Comparison of ENCODE assay signal across 24 cellular contexts in the genomic region with DNA sequence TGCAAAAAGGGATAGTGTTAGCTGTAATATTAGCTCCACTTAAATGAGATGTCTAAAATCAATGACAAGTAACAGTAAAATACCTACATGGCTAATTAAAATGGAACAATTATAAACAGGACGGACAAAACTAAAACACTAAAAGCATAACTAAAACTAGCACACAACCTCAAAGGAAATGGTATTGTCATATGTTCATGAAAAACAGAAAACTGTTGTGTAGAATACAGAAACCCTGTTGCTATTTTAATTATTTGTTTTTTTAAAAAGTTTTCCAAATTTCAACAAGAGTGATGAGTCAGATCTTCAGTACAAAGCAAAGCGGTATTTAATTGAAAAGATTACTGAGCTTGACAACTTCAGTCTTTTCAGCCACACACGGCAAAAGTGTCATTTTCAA. TPM values are rescaled to one million over a fixed set of nuclear protein-coding genes. Genes with fewer than 3 reads are reported as not detected.
DNase-seq lines count a peak whose midpoint lies in the region; ATAC-seq, FAIRE-seq and TF ChIP-seq lines count a peak whose summit lies in the region.
"Had no signal": no experiment of that assay in that cellular context is flagged by ENCODE, and none has a peak within 500 bp of the region (broad histone marks: within the 10 kb centered on the region; RNA-seq: fewer than 3 reads in every experiment).

No MANE protein-coding gene starts in this region.

- peaks cover 8% of the 10 kb centered on the region for H3K36me3 Mint-ChIP-seq in activated T-helper 17 cell treated with anti-CD3 and anti-CD28 coated beads, Interleukin-2, amount 50 U/mL, for 72 hours (ENCODE audit: low read depth)
- no peaks in the 10 kb centered on the region for H3K36me3 Mint-ChIP-seq in natural killer cell treated with Interleukin-12 subunit alpha and Interleukin-12 subunit beta and Interleukin-15 and Interleukin-18, amount 100 ng/mL, for 72 hours
- no peaks in the 10 kb centered on the region for H3K36me3 Mint-ChIP-seq in mesothelial cell of epicardium
- H3K36me3 Mint-ChIP-seq: WTC11 had no signal

- DNase-seq in D721Med (ENCODE audit: insufficient read length, low spot score) = no peak
- DNase-seq in natural killer cell treated with Interleukin-12 subunit alpha and Interleukin-12 subunit beta and Interleukin-15 and Interleukin-18, amount 100 ng/mL, for 72 hours (ENCODE audit: low spot score) = no peak
- no peak for DNase-seq in kidney tubule cell (ENCODE audit: low spot score)
- DNase-seq in mesothelial cell of epicardium (ENCODE audit: low spot score in 2 of 2, unreplicated experiment in 2 of 2) = no peak
- DNase-seq: activated naive CD4-positive, alpha-beta T cell treated with anti-CD3 and anti-CD28 coated beads, Interleukin-2, amount 10 ng/mL, durations not matched to agents 7 days and 5 days; CD4-positive, alpha-beta T cell; effector CD8-positive, alpha-beta T cell; foreskin fibroblast; mesenchymal stem cell; NCI-H2171; NCI-H524; PC-9; SHP77 treated with DMSO at 0.1 percent for 48 hours; stimulated activated CD4-positive, alpha-beta T cell treated with anti-CD3 and anti-CD28 coated beads, Interleukin-15, amount 100 ng/mL, for 24 hours; stimulated activated naive CD4-positive, alpha-beta T cell; SW 1271; T1000 had no signal

- H3K4me1 Mint-ChIP-seq in activated T-helper 17 cell treated with anti-CD3 and anti-CD28 coated beads, Interleukin-2, amount 50 U/mL, for 72 hours = peaks cover 5% of the 10 kb centered on the region
- peaks cover 31 to 68% of the 10 kb centered on the region in 2 donors for H3K4me1 Mint-ChIP-seq in natural killer cell treated with Interleukin-12 subunit alpha and Interleukin-12 subunit beta and Interleukin-15 and Interleukin-18, amount 100 ng/mL, for 72 hours (ENCODE audit: low read depth in 2 of 2)
- H3K4me1 Mint-ChIP-seq in mesothelial cell of epicardium = peaks cover 20% of the 10 kb centered on the region

- no peaks in the 10 kb centered on the region for H3K27me3 Mint-ChIP-seq in activated T-helper 17 cell treated with anti-CD3 and anti-CD28 coated beads, Interleukin-2, amount 50 U/mL, for 72 hours
- no peaks in the 10 kb centered on the region for H3K27me3 Mint-ChIP-seq in natural killer cell treated with Interleukin-12 subunit alpha and Interleukin-12 subunit beta and Interleukin-15 and Interleukin-18, amount 100 ng/mL, for 72 hours
- no peaks in the 10 kb centered on the region for H3K27me3 Mint-ChIP-seq in mesothelial cell of epicardium (ENCODE audit: low read depth)
- H3K27me3 Mint-ChIP-seq: CD4-positive, alpha-beta T cell had no signal

- H3K27ac Mint-ChIP-seq in activated T-helper 17 cell treated with anti-CD3 and anti-CD28 coated beads, Interleukin-2, amount 50 U/mL, for 72 hours = peak overlapping the region; percentile 49
- peak overlapping the region; percentile 93 to 98 for H3K27ac Mint-ChIP-seq in natural killer cell treated with Interleukin-12 subunit alpha and Interleukin-12 subunit beta and Interleukin-15 and Interleukin-18, amount 100 ng/mL, for 72 hours
- H3K27ac Mint-ChIP-seq in mesothelial cell of epicardium = no peak overlapping the region
- H3K27ac Mint-ChIP-seq: activated naive CD4-positive, alpha-beta T cell treated with anti-CD3 and anti-CD28 coated beads, Interleukin-2, amount 10 ng/mL, durations not matched to agents 7 days and 5 days; activated T-helper 1 cell treated with anti-CD3 and anti-CD28 coated beads, Interleukin-12 subunit alpha, Interleukin-12 subunit beta, Interleukin-2, Interleukin-4 antibody, amounts not matched to agents 30 ng/mL and 10 ng/mL and 1 ng/mL, durations not matched to agents 14 hours and 24 hours and 36 hours; CD4-positive, alpha-beta T cell; WTC11 had no signal

- TF ChIP-seq POLR2A in GM19193 (IDR thresholded peaks at IDR 0.05; ENCODE audit: extremely low read depth, insufficient read depth, insufficient read length) = peak; percentile 29

- TF ChIP-seq CTCF in D721Med (IDR thresholded peaks at IDR 0.05; ENCODE audit: insufficient read depth, missing control alignments) (no peak), mesothelial cell of epicardium (IDR thresholded peaks at IDR 0.05; ENCODE audit: unreplicated experiment) (no peak)

- peak overlapping the region; percentile 22 for H3K4me3 Mint-ChIP-seq in activated T-helper 17 cell treated with anti-CD3 and anti-CD28 coated beads, Interleukin-2, amount 50 U/mL, for 72 hours
- H3K4me3 Mint-ChIP-seq in natural killer cell treated with Interleukin-12 subunit alpha and Interleukin-12 subunit beta and Interleukin-15 and Interleukin-18, amount 100 ng/mL, for 72 hours = peak overlapping the region; percentile 89
- no peak overlapping the region for H3K4me3 Mint-ChIP-seq in mesothelial cell of epicardium
- H3K4me3 Mint-ChIP-seq: activated naive CD4-positive, alpha-beta T cell treated with anti-CD3 and anti-CD28 coated beads, Interleukin-2, amount 10 ng/mL, durations not matched to agents 7 days and 5 days; activated T-helper 1 cell treated with anti-CD3 and anti-CD28 coated beads, Interleukin-12 subunit alpha, Interleukin-12 subunit beta, Interleukin-2, Interleukin-4 antibody, amounts not matched to agents 30 ng/mL and 10 ng/mL and 1 ng/mL, durations not matched to agents 14 hours and 24 hours and 36 hours; CD4-positive, alpha-beta T cell; WTC11 had no signal

- no peak for ATAC-seq in activated T-helper 17 cell treated with anti-CD3 and anti-CD28 coated beads, Interleukin-2, amount 50 U/mL, for 72 hours (replicated peaks)
- ATAC-seq in natural killer cell treated with Interleukin-12 subunit alpha and Interleukin-12 subunit beta and Interleukin-15 and Interleukin-18, amount 100 ng/mL, for 72 hours = no peak
- no peak for ATAC-seq in GM18861 (IDR thresholded peaks at IDR 0.05; ENCODE audit: unreplicated experiment)
- no peak for ATAC-seq in GM18520 (IDR thresholded peaks at IDR 0.05; ENCODE audit: unreplicated experiment)
- ATAC-seq: left lobe of liver, WTC11 had no signal

- peak; percentile 38 for FAIRE-seq in D721Med (lab: Jason Lieb, UNC)

- H3K9me3 Mint-ChIP-seq in activated T-helper 17 cell treated with anti-CD3 and anti-CD28 coated beads, Interleukin-2, amount 50 U/mL, for 72 hours = no peaks in the 10 kb centered on the region
- H3K9me3 Mint-ChIP-seq in natural killer cell treated with Interleukin-12 subunit alpha and Interleukin-12 subunit beta and Interleukin-15 and Interleukin-18, amount 100 ng/mL, for 72 hours = no peaks in the 10 kb centered on the region
- no peaks in the 10 kb centered on the region for H3K9me3 Mint-ChIP-seq in mesothelial cell of epicardium
- H3K9me3 Mint-ChIP-seq: activated naive CD4-positive, alpha-beta T cell treated with anti-CD3 and anti-CD28 coated beads, Interleukin-2, amount 10 ng/mL, durations not matched to agents 7 days and 5 days; activated T-helper 1 cell treated with anti-CD3 and anti-CD28 coated beads, Interleukin-12 subunit alpha, Interleukin-12 subunit beta, Interleukin-2, Interleukin-4 antibody, amounts not matched to agents 30 ng/mL and 10 ng/mL and 1 ng/mL, durations not matched to agents 14 hours and 24 hours and 36 hours; CD4-positive, alpha-beta T cell; WTC11 had no signal

RNA-seq across cellular contexts. Expression of gene RCBTB2, which starts 4.2 kb away (rescaled TPM):
- 1 to 10 TPM; 6.1 to 7.7 TPM for total RNA-seq in activated T-helper 17 cell treated with anti-CD3 and anti-CD28 coated beads, Interleukin-2, amount 50 U/mL, for 72 hours
- 10 to 100 TPM; 29.8 to 31.2 TPM for total RNA-seq in natural killer cell treated with Interleukin-12 subunit alpha and Interleukin-12 subunit beta and Interleukin-15 and Interleukin-18, amount 100 ng/mL, for 72 hours
- total RNA-seq in mesothelial cell of epicardium = 20.3 to 21.6 TPM (median 20.6 TPM) in 3 replicates
